Comparison of ENCODE assay signal across 8 cellular contexts in the genomic region with DNA sequence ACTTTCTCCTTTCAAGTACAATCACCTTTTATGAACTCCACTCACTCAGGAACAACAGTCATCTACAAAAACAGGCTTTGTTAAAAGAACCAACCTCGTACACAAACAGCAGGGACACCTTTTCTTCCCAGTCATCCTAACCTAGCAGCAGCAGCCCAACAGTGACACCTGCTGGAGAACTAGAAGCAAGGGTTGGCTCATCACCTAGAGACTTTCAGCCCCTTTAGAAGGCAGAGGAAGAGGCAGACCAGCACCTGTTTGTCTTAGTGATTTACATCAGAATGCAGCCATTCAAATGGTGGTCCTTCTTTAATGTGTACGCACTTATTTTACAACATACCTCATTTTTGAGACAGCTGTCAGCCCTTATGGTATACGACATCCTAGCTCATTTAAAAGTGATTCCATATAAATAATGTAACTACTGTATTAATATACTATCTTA. TPM values are rescaled to one million over a fixed set of nuclear protein-coding genes. Genes with fewer than 3 reads are reported as not detected.
DNase-seq lines count a peak whose midpoint lies in the region; ATAC-seq, FAIRE-seq and TF ChIP-seq lines count a peak whose summit lies in the region.

No MANE protein-coding gene starts in this region.

- peaks cover 0 to 43% (median 20%) of the 10 kb centered on the region in 9 donors for H3K36me3 ChIP-seq in heart right ventricle
- peaks cover 0 to 27% of the 10 kb centered on the region in 2 donors for H3K36me3 ChIP-seq in psoas muscle (ENCODE audit: insufficient read depth in 1 of 2, low read depth in 1 of 2)

- H3K27me3 ChIP-seq in heart right ventricle = no peaks in the 10 kb centered on the region
- H3K27me3 ChIP-seq in psoas muscle (ENCODE audit: insufficient read depth in 3 of 3, low read length in 2 of 3) = no peaks in the 10 kb centered on the region

- WGBS in heart right ventricle, 2 donors = 44 to 49% methylated on average over 3 of the region's 3 CpGs
- 46 to 52% (median 47%) methylated on average over 3 of the region's 3 CpGs for WGBS in psoas muscle, 3 donors

- DNase-seq in AG08396 (ENCODE audit: low spot score) = peak; percentile 70
- peak; percentile 74 for DNase-seq in GM19239 (ENCODE audit: insufficient read length, low spot score)
- DNase-seq in NCI-H1417 treated with DMSO at 0.1 percent for 48 hours (lab: John Stamatoyannopoulos, UW) = peak; percentile 60
- DNase-seq in SKM-1 treated with dmso at 0.1 percent for 144 hours (lab: John Stamatoyannopoulos, UW; ENCODE audit: unreplicated experiment) = peak; percentile 79
- DNase-seq in activated naive CD8-positive, alpha-beta T cell treated with anti-CD3 and anti-CD28 coated beads, Interleukin-2, amount 50 U/mL, for 16 hours (ENCODE audit: low read depth, low spot score) = peak; percentile 21
- peak; percentile 33 to 71 for DNase-seq in heart right ventricle
- DNase-seq in psoas muscle = peak; percentile 53 to 71
- DNase-seq in cortex of kidney (lab: John Stamatoyannopoulos, UW) = no peak

- intact Hi-C loops in heart right ventricle (cut with DNase I) (loop anchor here in 7 of 10 donors (1.0 to 10.0 kb wide), 9 partner anchors 45 to 151 kb away; partner anchors contain the start of gene CHRM4 (in 2 of the 7)), psoas muscle (cut with DNase I) (loop anchor here (2.0 to 5.0 kb wide), 3 partner anchors 46 to 155 kb away; no protein-coding TSS in a partner anchor)

- FAIRE-seq in GM19239 (lab: Jason Lieb, UNC) = peak; percentile 64

- H3K9me3 ChIP-seq in heart right ventricle (no peaks in the 10 kb centered on the region), psoas muscle (no peaks in the 10 kb centered on the region)

- H3K4me1 ChIP-seq in heart right ventricle (peaks cover 2 to 38% (median 12%) of the 10 kb centered on the region in 9 donors), psoas muscle (peaks cover 37% of the 10 kb centered on the region)

- H3K4me3 ChIP-seq in heart right ventricle (no peak overlapping the region), psoas muscle (no peak overlapping the region)

- H3K27ac ChIP-seq in heart right ventricle (no peak overlapping the region), psoas muscle (no peak overlapping the region)

- TF ChIP-seq CTCF in heart right ventricle (IDR thresholded peaks at IDR 0.05) (peak; percentile 79 to 97 (median 90)), psoas muscle (IDR thresholded peaks at IDR 0.05) (peak; percentile 88)

- ATAC-seq in heart right ventricle = peak in 7 of 8 donors; percentile 67 to 85 (median 72)
- peak; percentile 75 to 83 (median 82) for ATAC-seq in psoas muscle

RNA-seq across cellular contexts. Expression of gene AMBRA1, which starts 56.0 kb away (rescaled TPM):
- total RNA-seq in heart right ventricle = 10 to 100 TPM; 11.7 to 23.3 (median 17.1) TPM
- polyA plus RNA-seq in heart right ventricle = 1 to 10 TPM; 5.2 to 7.5 TPM
- total RNA-seq in psoas muscle = 10 to 100 TPM; 10.8 to 23.5 (median 18.5) TPM
- 10 to 100 TPM in 1 of 3 donors, 1 to 10 TPM in 2; 5.1 to 10.8 (median 5.3) TPM for polyA plus RNA-seq in psoas muscle
